In the genomic region with DNA sequence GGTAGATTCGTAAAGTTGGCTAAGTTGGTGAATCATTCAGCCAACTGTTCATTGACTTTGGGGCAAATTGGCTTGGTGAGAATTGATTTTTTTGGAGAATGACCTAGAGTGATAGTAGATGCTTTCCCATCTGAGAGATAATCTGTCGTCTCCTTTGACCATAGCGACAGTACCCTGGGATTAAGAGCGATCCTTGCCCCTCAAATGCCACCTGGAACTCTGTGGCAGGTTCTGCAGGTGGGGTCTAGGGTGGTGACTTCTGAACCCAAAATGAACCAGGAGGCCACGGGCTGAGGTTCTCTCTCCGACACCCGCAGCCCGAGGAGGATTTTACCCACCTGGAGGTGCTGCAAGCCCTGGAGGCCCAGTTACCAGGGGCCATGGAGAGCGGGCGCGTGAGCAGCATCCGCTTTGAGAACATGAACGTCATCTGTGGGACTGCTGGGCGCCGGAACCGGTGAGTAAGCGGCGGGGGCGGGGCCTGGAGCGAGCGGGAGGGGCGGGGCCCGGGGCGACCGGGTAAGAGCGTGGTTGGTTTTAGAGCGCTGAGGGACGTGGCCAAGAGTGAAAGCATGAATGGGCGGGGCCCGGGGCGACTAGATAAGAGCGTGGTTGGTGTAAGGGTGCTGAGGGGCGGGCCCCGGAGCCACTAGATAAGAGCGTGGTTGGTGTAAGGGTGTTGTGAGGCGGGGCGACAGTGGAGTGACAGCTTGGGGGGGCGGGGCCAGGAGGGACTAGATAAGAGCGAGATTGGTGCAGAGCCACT, we compare ENCODE assay signal across 9 cellular contexts. TPM values are rescaled to one million over a fixed set of nuclear protein-coding genes. Genes with fewer than 3 reads are reported as not detected.
A peak's percentile ranks its signal among the peaks of the same experiment; 100 is the strongest.
DNase-seq lines count a peak whose midpoint lies in the region; ATAC-seq and TF ChIP-seq lines count a peak whose summit lies in the region.
"Had no signal": no experiment of that assay in that cellular context is flagged by ENCODE, and none has a peak within 500 bp of the region (broad histone marks: within the 10 kb centered on the region; RNA-seq: fewer than 3 reads in every experiment).

No MANE protein-coding gene starts in this region.

- TF ChIP-seq CTCF in epithelial cell of proximal tubule (conservative IDR thresholded peaks at IDR 0.05; ENCODE audit: low read depth, low read length), result no peak

- H3K9me3 Mint-ChIP-seq in activated T-cell treated with anti-CD3 and anti-CD28 coated beads, Interleukin-2, amount 50 U/mL, for 24 hours, result peaks cover 15% of the 10 kb centered on the region

- H3K4me3 ChIP-seq in epithelial cell of proximal tubule (ENCODE audit: low read depth, low read length), result peak overlapping the region; percentile 59

- ATAC-seq in HG03066 (IDR thresholded peaks at IDR 0.05; ENCODE audit: low read depth, unreplicated experiment), result peak; percentile 54
- ATAC-seq in HG03045 (IDR thresholded peaks at IDR 0.05; ENCODE audit: unreplicated experiment), result no peak

- H3K4me1 Mint-ChIP-seq in activated T-cell treated with anti-CD3 and anti-CD28 coated beads, Interleukin-2, amount 50 U/mL, for 24 hours (ENCODE audit: low read depth), result peaks cover 21% of the 10 kb centered on the region

- H3K36me3 Mint-ChIP-seq in activated T-cell treated with anti-CD3 and anti-CD28 coated beads, Interleukin-2, amount 50 U/mL, for 24 hours (ENCODE audit: low read depth), result peaks cover 8% of the 10 kb centered on the region

- DNase-seq in CMK (ENCODE audit: low read depth) (peak; percentile 100), OCI-M2 (lab: John Stamatoyannopoulos, UW; ENCODE audit: unreplicated experiment) (peak; percentile 100), epithelial cell of proximal tubule (ENCODE audit: low read depth) (peak; percentile 79), mucosa of gallbladder (ENCODE audit: low spot score) (peak; percentile 76)
- DNase-seq in activated T-cell treated with anti-CD3 and anti-CD28 coated beads, Interleukin-2, amount 50 U/mL, for 24 hours, result peak; percentile 87
- peak; percentile 83 for DNase-seq in stimulated activated CD8-positive, alpha-beta memory T cell treated with anti-CD3 and anti-CD28 coated beads, Interleukin-4, amount 100 ng/mL, for 24 hours (ENCODE audit: low read depth)

- H3K27ac Mint-ChIP-seq in activated T-cell treated with anti-CD3 and anti-CD28 coated beads, Interleukin-2, amount 50 U/mL, for 24 hours, result peak overlapping the region; percentile 92

- H3K27me3 Mint-ChIP-seq in activated T-cell treated with anti-CD3 and anti-CD28 coated beads, Interleukin-2, amount 50 U/mL, for 24 hours, result peaks cover 82% of the 10 kb centered on the region

- peak overlapping the region; percentile 79 for H3K4me3 Mint-ChIP-seq in activated T-cell treated with anti-CD3 and anti-CD28 coated beads, Interleukin-2, amount 50 U/mL, for 24 hours

RNA-seq across cellular contexts. Expression of gene C19orf81, which starts 8.6 kb away (rescaled TPM):
- total RNA-seq in epithelial cell of proximal tubule, result 9.6 TPM in 1 of 2 replicates, not detected in the other
- total RNA-seq in mucosa of gallbladder, result not detected
- total RNA-seq: T-helper 1 cell treated with Interleukin-12 subunit alpha and Interleukin-12 subunit beta and Interleukin-4 antibody, amounts not matched to agents 30 ng/mL and 1 ng/mL, for 36 hours had no signal

RNA-seq across cellular contexts. Expression of gene SYT3, which starts 18.2 kb away (rescaled TPM):
- 0.58 TPM in 1 of 2 replicates, not detected in the other for total RNA-seq in epithelial cell of proximal tubule
- total RNA-seq in mucosa of gallbladder, result 0.32 TPM
- total RNA-seq: T-helper 1 cell treated with Interleukin-12 subunit alpha and Interleukin-12 subunit beta and Interleukin-4 antibody, amounts not matched to agents 30 ng/mL and 1 ng/mL, for 36 hours had no signal
